Comparison of ENCODE assay signal across 19 cellular contexts in genomic region chr6:157226761-157227160, GRCh38.
A peak's percentile ranks its signal among the peaks of the same experiment; 100 is the strongest.
DNase-seq lines count a peak whose midpoint lies in the region; ATAC-seq, FAIRE-seq and TF ChIP-seq lines count a peak whose summit lies in the region.
"Had no signal": no experiment of that assay in that cellular context is flagged by ENCODE, and none has a peak within 500 bp of the region (broad histone marks: within the 10 kb centered on the region; RNA-seq: fewer than 3 reads in every experiment).

No MANE protein-coding gene starts in this region.

- in situ Hi-C loops in GM13976 (cut with MboI; ENCODE audit: low sequenced_read_pairs, unreplicated experiment): no loop called here

- H3K4me1 ChIP-seq in breast epithelium (peaks cover 0 to 3% of the 10 kb centered on the region in 2 donors), endothelial cell of umbilical vein (ENCODE audit: control insufficient read depth, extremely low read depth, insufficient read depth, low read length) (no peaks in the 10 kb centered on the region), lung (ENCODE audit: control insufficient read depth in 2 of 2, insufficient read depth in 2 of 2, low read length in 2 of 2) (peaks cover 0 to 5% of the 10 kb centered on the region in 2 donors)

- H3K9me3 Mint-ChIP-seq in MCF 10A (ENCODE audit: unreplicated experiment): no peaks in the 10 kb centered on the region
- H3K9me3 Mint-ChIP-seq: activated T-cell treated with anti-CD3 and anti-CD28 coated beads, Interleukin-2, amount 50 U/mL, for 4 hours; effector memory CD8-positive, alpha-beta T cell had no signal

- FAIRE-seq in endothelial cell of umbilical vein (lab: Jason Lieb, UNC): peak; percentile 35
- FAIRE-seq: GM18507 had no signal

- H3K27me3 ChIP-seq in breast epithelium (no peaks in the 10 kb centered on the region), endothelial cell of umbilical vein (ENCODE audit: control insufficient read depth in 2 of 2, insufficient read depth in 2 of 2, low read length in 2 of 2) (no peaks in the 10 kb centered on the region), lung (ENCODE audit: control insufficient read depth, insufficient read depth) (no peaks in the 10 kb centered on the region)

- no peaks in the 10 kb centered on the region for H3K9me1 ChIP-seq in endothelial cell of umbilical vein (replicated peaks; ENCODE audit: control insufficient read depth, extremely low read depth, insufficient read depth, low read length)

- no peak for TF ChIP-seq POLR2A in breast epithelium (IDR thresholded peaks at IDR 0.05)
- no peak for TF ChIP-seq POLR2A in endothelial cell of umbilical vein (IDR thresholded peaks at IDR 0.05; ENCODE audit: low read depth, low read length)

- H3K27me3 Mint-ChIP-seq in MCF 10A (ENCODE audit: insufficient read depth, unreplicated experiment): no peaks in the 10 kb centered on the region

- H2AFZ ChIP-seq in endothelial cell of umbilical vein (ENCODE audit: low read depth, low read length): no peak overlapping the region

- intact Hi-C loops in breast epithelium (cut with DNase I; ENCODE audit: low total_unique reads) (no loop called here), MCF 10A (cut with micrococcal nuclease) (no loop called here), endothelial cell of umbilical vein (cut with micrococcal nuclease) (loop anchor here (1.0 kb wide), 1 partner anchor 48 kb away; no protein-coding TSS in a partner anchor)

- BruUV-seq in MCF 10A (replicated peaks; lab: Mats Ljungman, UMichigan): no TSS peak
- BruUV-seq in endothelial cell of umbilical vein (replicated peaks; lab: Mats Ljungman, UMichigan): no TSS peak

- H3K4me2 ChIP-seq in endothelial cell of umbilical vein (ENCODE audit: insufficient read depth, low read length): no peak overlapping the region

- H3K27ac Mint-ChIP-seq in MCF 10A (ENCODE audit: low read depth, unreplicated experiment): no peak overlapping the region
- H3K27ac Mint-ChIP-seq: effector memory CD8-positive, alpha-beta T cell had no signal

- dilution Hi-C loops in endothelial cell of umbilical vein (cut with MboI; ENCODE audit: extremely low pct_ligation_motif_present, low sequenced_read_pairs): no loop called here

- H3K9ac ChIP-seq in endothelial cell of umbilical vein (replicated peaks; ENCODE audit: extremely low read depth, insufficient read depth, low read length): no peak overlapping the region

- no peak for DNase-seq in breast epithelium (ENCODE audit: low spot score in 2 of 2)
- no peak for DNase-seq in MCF 10A (ENCODE audit: unreplicated experiment)
- no peak for DNase-seq in endothelial cell of umbilical vein (ENCODE audit: low read depth, low spot score)
- no peak for DNase-seq in lung (ENCODE audit: low spot score)
- DNase-seq in GM13976 (ENCODE audit: low spot score): no peak
- no peak for DNase-seq in putamen (ENCODE audit: low spot score)
- DNase-seq: activated T-cell treated with anti-CD3 and anti-CD28 coated beads, Interleukin-2, amount 50 U/mL, for 4 hours; amygdala; Caco-2; effector memory CD8-positive, alpha-beta T cell; GF-D8; NCI-H2081; NCI-H748 treated with DMSO at 0.1 percent for 48 hours; RPMI8226; stimulated activated CD4-positive, alpha-beta T cell treated with anti-CD3 and anti-CD28 coated beads, Interleukin-1b, Interleukin-23, amount 100 ng/mL, for 48 hours; T-helper 1 cell had no signal

- no peaks in the 10 kb centered on the region for H4K20me1 ChIP-seq in endothelial cell of umbilical vein (replicated peaks; ENCODE audit: control insufficient read depth, extremely low read depth, insufficient read depth, low read length)

- H3K27ac ChIP-seq in breast epithelium: peak overlapping the region; percentile 57 to 90
- no peak overlapping the region for H3K27ac ChIP-seq in endothelial cell of umbilical vein (ENCODE audit: insufficient read depth, low read depth, low read length)
- peak overlapping the region; percentile 6 to 7 for H3K27ac ChIP-seq in lung (ENCODE audit: low read depth in 1 of 2, low read length in 1 of 2)

- no peak overlapping the region for H3K4me3 Mint-ChIP-seq in MCF 10A (ENCODE audit: unreplicated experiment)
- H3K4me3 Mint-ChIP-seq: activated T-cell treated with anti-CD3 and anti-CD28 coated beads, Interleukin-2, amount 50 U/mL, for 4 hours had no signal

- H3K4me3 ChIP-seq in breast epithelium (no peak overlapping the region), endothelial cell of umbilical vein (replicated peaks in 1 of 3; ENCODE audit: insufficient read depth in 1 of 3, low read depth in 1 of 3, low read length in 3 of 3) (no peak overlapping the region), lung (no peak overlapping the region)

- POLR2A ChIA-PET in MCF 10A (lab: Yijun Ruan, JAX): no interaction called here
- POLR2A ChIA-PET in endothelial cell of umbilical vein (lab: Charles Lee): no interaction called here

- H3K36me3 ChIP-seq in breast epithelium (no peaks in the 10 kb centered on the region), endothelial cell of umbilical vein (ENCODE audit: control insufficient read depth in 2 of 2, extremely low read depth in 1 of 2, insufficient read depth in 2 of 2, low read length in 2 of 2) (no peaks in the 10 kb centered on the region), lung (ENCODE audit: control insufficient read depth in 2 of 2, insufficient read depth in 2 of 2, low read length in 2 of 2) (no peaks in the 10 kb centered on the region)

- ATAC-seq in lung (ENCODE audit: insufficient read depth, low FRiP score) (no peak), GM21723 (IDR thresholded peaks at IDR 0.05; ENCODE audit: unreplicated experiment) (no peak), HG02610 (IDR thresholded peaks at IDR 0.05; ENCODE audit: unreplicated experiment) (no peak)
- ATAC-seq: activated T-cell treated with anti-CD3 and anti-CD28 coated beads, Interleukin-2, amount 50 U/mL, for 4 hours; effector memory CD8-positive, alpha-beta T cell had no signal

- no peaks in the 10 kb centered on the region for H3K9me3 ChIP-seq in breast epithelium
- no peaks in the 10 kb centered on the region for H3K9me3 ChIP-seq in endothelial cell of umbilical vein (replicated peaks; ENCODE audit: control insufficient read depth, insufficient read depth, low read length)
- peaks cover 0 to 3% of the 10 kb centered on the region in 2 donors for H3K9me3 ChIP-seq in lung (ENCODE audit: control insufficient read depth in 2 of 2, insufficient read depth in 1 of 2, low read length in 1 of 2)
- H3K9me3 ChIP-seq: Caco-2 had no signal

- 58 to 82% methylated on average over 4 of the region's 4 CpGs for WGBS in lung, 2 donors

- TF ChIP-seq CTCF in breast epithelium (IDR thresholded peaks at IDR 0.05) (no peak), MCF 10A (IDR thresholded peaks at IDR 0.05; ENCODE audit: unreplicated experiment) (no peak), endothelial cell of umbilical vein (IDR thresholded peaks at IDR 0.05; ENCODE audit: extremely low read depth in 1 of 2, insufficient read depth in 1 of 2, low read depth in 1 of 2, low read length in 2 of 2) (no peak), lung (IDR thresholded peaks at IDR 0.05; ENCODE audit: control extremely low read depth, extremely low read depth) (no peak), GM13976 (IDR thresholded peaks at IDR 0.05; ENCODE audit: borderline replicate concordance, control extremely low read depth, extremely low read depth, insufficient read depth, missing control alignments) (no peak)

- H3K79me2 ChIP-seq in endothelial cell of umbilical vein (ENCODE audit: control insufficient read depth, insufficient read depth, low read length): no peaks in the 10 kb centered on the region

- H3K36me3 Mint-ChIP-seq in MCF 10A (ENCODE audit: insufficient read depth, unreplicated experiment): no peaks in the 10 kb centered on the region

- CTCF ChIA-PET in MCF 10A (lab: Yijun Ruan, JAX) (no interaction called here), endothelial cell of umbilical vein (lab: Charles Lee) (interaction anchor here (0.7 to 2.3 kb wide), 6 partner anchors 9 to 71 kb away, joined by 3 to 16 read pairs (median 6); no protein-coding TSS in a partner anchor)

- peaks cover under 1% of the 10 kb centered on the region for H3K4me1 Mint-ChIP-seq in MCF 10A (ENCODE audit: insufficient read depth, unreplicated experiment)

TF ChIP-seq in endothelial cell of umbilical vein, 7 proteins besides CTCF, POLR2A, EP300 and RAD21:
- TF ChIP-seq FOS (IDR thresholded peaks at IDR 0.05; ENCODE audit: borderline replicate concordance, insufficient read depth, low read length) (no peak), GATA2 (IDR thresholded peaks at IDR 0.05; ENCODE audit: insufficient read depth, insufficient read length, low read depth, low read length) (no peak), MYC (IDR thresholded peaks at IDR 0.05; ENCODE audit: low read depth, low read length) (no peak), EZH2 (IDR thresholded peaks at IDR 0.05; ENCODE audit: borderline replicate concordance, low read depth, low read length, severe bottlenecking) (no peak), MAX (IDR thresholded peaks at IDR 0.05; ENCODE audit: insufficient read depth, insufficient read length) (no peak)
TF ChIP-seq in endothelial cell of umbilical vein: peak in this region for 0.
